Comparison of ENCODE assay signal across 8 cellular contexts in genomic region chr19:10416380-10417257, GRCh38. TPM values are rescaled to one million over a fixed set of nuclear protein-coding genes. Genes with fewer than 3 reads are reported as not detected.
DNase-seq lines count a peak whose midpoint lies in the region; ATAC-seq and TF ChIP-seq lines count a peak whose summit lies in the region.

No MANE protein-coding gene starts in this region.

- peak overlapping the region; percentile 97 for H2AFZ ChIP-seq in mammary epithelial cell (ENCODE audit: low read depth, low read length)

- no peaks in the 10 kb centered on the region for H3K36me3 ChIP-seq in mammary epithelial cell (ENCODE audit: insufficient read depth, low read length)

- DNase-seq in NCI-H1417 (lab: John Stamatoyannopoulos, UW) (peak; percentile 50 to 82 (median 70)), NCI-H1417 treated with DMSO at 0.1 percent for 48 hours (lab: John Stamatoyannopoulos, UW) (no peak), NCI-H2227 (lab: John Stamatoyannopoulos, UW; ENCODE audit: unreplicated experiment) (peak; percentile 92), mammary epithelial cell (peak; percentile 80), islet precursor cell (peak; percentile 89)
- DNase-seq in stimulated activated CD4-positive, alpha-beta T cell treated with anti-CD3 and anti-CD28 coated beads, Interleukin-12 subunit alpha, Interleukin-12 subunit beta, amount 100 ng/mL, for 48 hours (ENCODE audit: low read depth in 2 of 3, low spot score in 1 of 3): peak; percentile 91 to 95 (median 93)

- no peak overlapping the region for H3K27ac ChIP-seq in mammary epithelial cell (ENCODE audit: insufficient read depth, low read depth, low read length)

- intact Hi-C loops in mammary epithelial cell (cut with micrococcal nuclease): loop anchor here (1.0 kb wide), 1 partner anchor 12 kb away; no protein-coding TSS in a partner anchor

- BruUV-seq in mammary epithelial cell (replicated peaks; lab: Mats Ljungman, UMichigan): no TSS peak

- peaks cover 4% of the 10 kb centered on the region for H3K9me3 ChIP-seq in mammary epithelial cell (replicated peaks; ENCODE audit: insufficient read depth, low read length)

- H3K27me3 ChIP-seq in mammary epithelial cell (ENCODE audit: insufficient read depth, low read length): peaks cover 34% of the 10 kb centered on the region

- ATAC-seq in HG02943 (IDR thresholded peaks at IDR 0.05; ENCODE audit: low read depth, unreplicated experiment): peak; percentile 44

- WGBS in mammary epithelial cell (ENCODE audit: low coverage, missing lambda C conversion rate): 6% methylated on average over 20 of the region's 67 CpGs

- no peak overlapping the region for H3K9ac ChIP-seq in mammary epithelial cell (ENCODE audit: insufficient read depth, low read length)

- H3K4me3 ChIP-seq in WI38 (ENCODE audit: low read depth, low read length) (peak overlapping the region; percentile 74), mammary epithelial cell (replicated peaks in 1 of 3; ENCODE audit: insufficient read depth in 1 of 3, low read depth in 2 of 3, low read length in 3 of 3) (peak overlapping the region; percentile 53 to 58 (median 55))

- H3K79me2 ChIP-seq in mammary epithelial cell (ENCODE audit: insufficient read depth, low read length): no peaks in the 10 kb centered on the region

- peaks cover 3% of the 10 kb centered on the region for H4K20me1 ChIP-seq in mammary epithelial cell (ENCODE audit: insufficient read depth, low read length)

- TF ChIP-seq CTCF in WI38 (IDR thresholded peaks at IDR 0.05; ENCODE audit: low read depth, low read length): peak; percentile 79
- peak; percentile 67 to 77 for TF ChIP-seq CTCF in mammary epithelial cell (conservative IDR thresholded peaks at IDR 0.05 in 1 of 2, IDR thresholded peaks at IDR 0.05 in 1 of 2; ENCODE audit: extremely low read depth in 1 of 2, insufficient read depth in 1 of 2, low read depth in 1 of 2, low read length in 2 of 2)

- dilution Hi-C loops in mammary epithelial cell (cut with HindIII; ENCODE audit: low sequenced_read_pairs): no loop called here

- peak overlapping the region; percentile 91 for H3K4me2 ChIP-seq in mammary epithelial cell (ENCODE audit: insufficient read depth, low read depth, low read length)

- CTCF ChIA-PET in mammary epithelial cell (lab: Charles Lee; ENCODE audit: low non-redundant PET): interaction anchor here (0.6 to 0.7 kb wide), 3 partner anchors 13 to 174 kb away, joined by 3 read pairs; partner anchors contain the start of gene CDC37

- H3K4me1 ChIP-seq in mammary epithelial cell (ENCODE audit: insufficient read depth, low read length): peaks cover 29% of the 10 kb centered on the region

- in situ Hi-C loops in mammary epithelial cell (cut with MboI; ENCODE audit: low sequenced_read_pairs in 2 of 2): no loop called here

RNA-seq across cellular contexts. Expression of gene PDE4A, which starts 3.7 kb away (rescaled TPM):
- 1 to 10 TPM; 1.3 to 1.5 TPM for total RNA-seq in mammary epithelial cell
- 0.45 TPM for polyA plus RNA-seq in mammary epithelial cell
- 2.4 TPM for polyA minus RNA-seq in mammary epithelial cell

RNA-seq across cellular contexts. Expression of gene CDC37, which starts 13.3 kb away (rescaled TPM):
- total RNA-seq in mammary epithelial cell: 100 to 1,000 TPM; 114 to 217 TPM
- polyA plus RNA-seq in mammary epithelial cell: 348 TPM
- polyA minus RNA-seq in mammary epithelial cell: 108 TPM

RNA-seq across cellular contexts. Expression of gene TYK2, which starts 36.2 kb away (rescaled TPM):
- total RNA-seq in mammary epithelial cell: 100 to 1,000 TPM in 1 of 2 donors, 10 to 100 TPM in 1; 43.5 to 110 TPM
- polyA plus RNA-seq in mammary epithelial cell: 29.4 TPM
- polyA minus RNA-seq in mammary epithelial cell: 100 TPM
